Comparison of ENCODE assay signal across 2 cellular contexts in genomic region chr5:10265245-10266109, GRCh38.
TF ChIP-seq lines count a peak whose summit lies in the region.

No MANE protein-coding gene starts in this region.

TF ChIP-seq in A549, 52 proteins besides CTCF, POLR2A, EP300 and RAD21 (continued from another document):
- no peak for TF ChIP-seq FOXS1 (CRISPR knock-in tag; IDR thresholded peaks at IDR 0.05)
- no peak for TF ChIP-seq ZFP36 (IDR thresholded peaks at IDR 0.05; ENCODE audit: borderline replicate concordance, partially characterized antibody)
- no peak for TF ChIP-seq CBX8 (IDR thresholded peaks at IDR 0.05)
- TF ChIP-seq KDM1A (IDR thresholded peaks at IDR 0.05; ENCODE audit: low read depth) = no peak
- no peak for TF ChIP-seq BHLHE40 (IDR thresholded peaks at IDR 0.05; ENCODE audit: low read depth, low read length)
- TF ChIP-seq EHMT2 (IDR thresholded peaks at IDR 0.05; ENCODE audit: low read depth) = no peak
- TF ChIP-seq ATOH8 (CRISPR knock-in tag; IDR thresholded peaks at IDR 0.05; ENCODE audit: low read depth) = no peak

TF ChIP-seq in WTC11, 78 proteins besides CTCF, POLR2A, EP300 and RAD21 (continued from another document):
- TF ChIP-seq ARID4B (CRISPR knock-in tag; IDR thresholded peaks at IDR 0.05; ENCODE audit: borderline replicate concordance) (no peak), CREB1 (CRISPR knock-in tag; IDR thresholded peaks at IDR 0.05) (no peak), FOXP4 (CRISPR knock-in tag; IDR thresholded peaks at IDR 0.05) (no peak), ETV6 (CRISPR knock-in tag; IDR thresholded peaks at IDR 0.05) (no peak), ERG (CRISPR knock-in tag; IDR thresholded peaks at IDR 0.05) (peak; percentile 53; the same call in 1 of the 2 replicates), PREB (CRISPR knock-in tag; IDR thresholded peaks at IDR 0.05; ENCODE audit: borderline replicate concordance) (no peak), E2F4 (CRISPR knock-in tag; IDR thresholded peaks at IDR 0.05; ENCODE audit: borderline replicate concordance, low read depth) (no peak), PRRX2 (CRISPR knock-in tag; IDR thresholded peaks at IDR 0.05) (peak; percentile 56), NR1H2 (CRISPR knock-in tag; IDR thresholded peaks at IDR 0.05) (no peak), CREM (CRISPR knock-in tag; IDR thresholded peaks at IDR 0.05) (no peak), ZNF532 (CRISPR knock-in tag; IDR thresholded peaks at IDR 0.05; ENCODE audit: borderline replicate concordance) (peak; percentile 83), ATF1 (CRISPR knock-in tag; IDR thresholded peaks at IDR 0.05) (no peak), ZNF219 (CRISPR knock-in tag; IDR thresholded peaks at IDR 0.05; ENCODE audit: borderline replicate concordance) (no peak), HMGXB4 (CRISPR knock-in tag; IDR thresholded peaks at IDR 0.05) (no peak), ESRRA (CRISPR knock-in tag; IDR thresholded peaks at IDR 0.05; ENCODE audit: borderline replicate concordance) (no peak), NFATC4 (CRISPR knock-in tag; IDR thresholded peaks at IDR 0.05) (peak; percentile 71), ZNF671 (CRISPR knock-in tag; IDR thresholded peaks at IDR 0.05) (peak; percentile 68; the same call in 1 of the 2 replicates), AR (CRISPR knock-in tag; IDR thresholded peaks at IDR 0.05) (peak; percentile 91), TEAD4 (CRISPR knock-in tag; IDR thresholded peaks at IDR 0.05) (no peak), ZBTB21 (CRISPR knock-in tag; IDR thresholded peaks at IDR 0.05; ENCODE audit: borderline replicate concordance) (no peak), HMGA2 (CRISPR knock-in tag; IDR thresholded peaks at IDR 0.05) (no peak), FOXK1 (CRISPR knock-in tag; IDR thresholded peaks at IDR 0.05) (no peak)
